Comparison of ENCODE assay signal across 25 cellular contexts in genomic region chr7:8785081-8785480, GRCh38.
"Had no signal": no experiment of that assay in that cellular context is flagged by ENCODE, and none has a peak within 500 bp of the region (broad histone marks: within the 10 kb centered on the region; RNA-seq: fewer than 3 reads in every experiment).

No MANE protein-coding gene starts in this region.

- H3K79me2 ChIP-seq: parathyroid adenoma had no signal

- H3K4me3 ChIP-seq: body of pancreas, cardiac muscle cell, tibial artery had no signal

- H3K9me3 ChIP-seq: body of pancreas, tibial artery had no signal

- DNase-seq: activated CD4-positive, alpha-beta memory T cell treated with anti-CD3 and anti-CD28 coated beads, Interleukin-2, amount 10 ng/mL, durations not matched to agents 7 days and 5 days; activated CD4-positive, alpha-beta T cell treated with anti-CD3 and anti-CD28 coated beads, Interleukin-2, amount 10 ng/mL, durations not matched to agents 24 days and 14 days; activated gamma-delta T cell; activated T-cell treated with anti-CD3 and anti-CD28 coated beads, Interleukin-2, amount 50 U/mL, for 72 hours; anterior cingulate cortex; body of pancreas; effector CD4-positive, alpha-beta T cell; head of caudate nucleus; islet precursor cell; left cardiac atrium; nucleus accumbens; small intestine; stimulated activated CD4-positive, alpha-beta T cell treated with anti-CD3 and anti-CD28 coated beads, Interleukin-2, amount 100 ng/mL, for 24 hours; stimulated activated naive CD8-positive, alpha-beta T cell treated with anti-CD3 and anti-CD28 coated beads, Interleukin-15, amount 100 ng/mL, for 72 hours; tibial artery had no signal

- H3K4me3 Mint-ChIP-seq: activated CD4-positive, alpha-beta memory T cell treated with anti-CD3 and anti-CD28 coated beads, Interleukin-2, amount 10 ng/mL, durations not matched to agents 7 days and 5 days; activated CD4-positive, alpha-beta T cell treated with anti-CD3 and anti-CD28 coated beads, Interleukin-2, amount 10 ng/mL, durations not matched to agents 24 days and 14 days; activated naive CD4-positive, alpha-beta T cell treated with anti-CD3 and anti-CD28 coated beads, Interleukin-2, amount 50 U/mL, for 24 hours; activated T-cell treated with anti-CD3 and anti-CD28 coated beads, Interleukin-2, amount 50 U/mL, for 72 hours; dendritic cell treated with granulocyte-macrophage colony-stimulating factor and Interleukin-4, amounts not matched to agents 40 ng/mL and 50 ng/mL, for 4 days; memory B cell; nephron; stimulated activated effector memory CD8-positive, alpha-beta T cell treated with anti-CD3 and anti-CD28 coated beads, Interleukin-12 subunit alpha, Interleukin-12 subunit beta, amount 100 ng/mL, for 72 hours; stimulated activated naive CD8-positive, alpha-beta T cell treated with anti-CD3 and anti-CD28 coated beads, Interleukin-15, amount 100 ng/mL, for 72 hours had no signal

- H3K9ac ChIP-seq: parathyroid adenoma had no signal

- ATAC-seq: activated CD4-positive, CD25-positive, alpha-beta regulatory T cell treated with anti-CD3 and anti-CD28 coated beads, Interleukin-2, amount 50 U/mL, for 24 hours; activated T-cell treated with anti-CD3 and anti-CD28 coated beads, Interleukin-2, amount 50 U/mL, for 72 hours; body of pancreas; esophagus mucosa; left cardiac atrium; sciatic nerve; stimulated activated effector memory CD8-positive, alpha-beta T cell treated with anti-CD3 and anti-CD28 coated beads, Interleukin-12 subunit alpha, Interleukin-12 subunit beta, amount 100 ng/mL, for 72 hours; stimulated activated naive CD8-positive, alpha-beta T cell treated with anti-CD3 and anti-CD28 coated beads, Interleukin-15, amount 100 ng/mL, for 72 hours had no signal

- H3K36me3 Mint-ChIP-seq: activated naive CD4-positive, alpha-beta T cell treated with anti-CD3 and anti-CD28 coated beads, Interleukin-2, amount 50 U/mL, for 24 hours; memory B cell; stimulated activated effector memory CD8-positive, alpha-beta T cell treated with anti-CD3 and anti-CD28 coated beads, Interleukin-12 subunit alpha, Interleukin-12 subunit beta, amount 100 ng/mL, for 72 hours had no signal

- H3K27ac ChIP-seq: body of pancreas, cardiac muscle cell, parathyroid adenoma, tibial artery had no signal

- H3K9me3 Mint-ChIP-seq: activated CD4-positive, alpha-beta T cell treated with anti-CD3 and anti-CD28 coated beads, Interleukin-2, amount 10 ng/mL, durations not matched to agents 24 days and 14 days; nephron had no signal

- H3K4me1 Mint-ChIP-seq: activated CD4-positive, alpha-beta memory T cell treated with anti-CD3 and anti-CD28 coated beads, Interleukin-2, amount 10 ng/mL, durations not matched to agents 7 days and 5 days; activated CD4-positive, alpha-beta T cell treated with anti-CD3 and anti-CD28 coated beads, Interleukin-2, amount 10 ng/mL, durations not matched to agents 24 days and 14 days; activated naive CD4-positive, alpha-beta T cell treated with anti-CD3 and anti-CD28 coated beads, Interleukin-2, amount 50 U/mL, for 24 hours; memory B cell; nephron; stimulated activated effector memory CD8-positive, alpha-beta T cell treated with anti-CD3 and anti-CD28 coated beads, Interleukin-12 subunit alpha, Interleukin-12 subunit beta, amount 100 ng/mL, for 72 hours; stimulated activated naive CD8-positive, alpha-beta T cell treated with anti-CD3 and anti-CD28 coated beads, Interleukin-15, amount 100 ng/mL, for 72 hours had no signal

- H3K27ac Mint-ChIP-seq: activated CD4-positive, alpha-beta memory T cell treated with anti-CD3 and anti-CD28 coated beads, Interleukin-2, amount 10 ng/mL, durations not matched to agents 7 days and 5 days; activated CD4-positive, alpha-beta T cell treated with anti-CD3 and anti-CD28 coated beads, Interleukin-2, amount 10 ng/mL, durations not matched to agents 24 days and 14 days; activated naive CD4-positive, alpha-beta T cell treated with anti-CD3 and anti-CD28 coated beads, Interleukin-2, amount 50 U/mL, for 24 hours; activated T-cell treated with anti-CD3 and anti-CD28 coated beads, Interleukin-2, amount 50 U/mL, for 72 hours; dendritic cell treated with granulocyte-macrophage colony-stimulating factor and Interleukin-4, amounts not matched to agents 40 ng/mL and 50 ng/mL, for 4 days; memory B cell; nephron; stimulated activated effector memory CD8-positive, alpha-beta T cell treated with anti-CD3 and anti-CD28 coated beads, Interleukin-12 subunit alpha, Interleukin-12 subunit beta, amount 100 ng/mL, for 72 hours; stimulated activated naive CD8-positive, alpha-beta T cell treated with anti-CD3 and anti-CD28 coated beads, Interleukin-15, amount 100 ng/mL, for 72 hours had no signal

- H3K4me1 ChIP-seq: body of pancreas, parathyroid adenoma, tibial artery had no signal

- H3K36me3 ChIP-seq: cardiac muscle cell, tibial artery had no signal

- H3K27me3 Mint-ChIP-seq: activated CD4-positive, alpha-beta memory T cell treated with anti-CD3 and anti-CD28 coated beads, Interleukin-2, amount 10 ng/mL, durations not matched to agents 7 days and 5 days; activated CD4-positive, alpha-beta T cell treated with anti-CD3 and anti-CD28 coated beads, Interleukin-2, amount 10 ng/mL, durations not matched to agents 24 days and 14 days; activated naive CD4-positive, alpha-beta T cell treated with anti-CD3 and anti-CD28 coated beads, Interleukin-2, amount 50 U/mL, for 24 hours; dendritic cell treated with granulocyte-macrophage colony-stimulating factor and Interleukin-4, amounts not matched to agents 40 ng/mL and 50 ng/mL, for 4 days; memory B cell; stimulated activated naive CD8-positive, alpha-beta T cell treated with anti-CD3 and anti-CD28 coated beads, Interleukin-15, amount 100 ng/mL, for 72 hours had no signal

- H3K27me3 ChIP-seq: body of pancreas, cardiac muscle cell, tibial artery had no signal

- H2AFZ ChIP-seq: parathyroid adenoma had no signal
